1 cellular context compared by ENCODE assay signal in genomic region chr11:69032833-69033232, GRCh38.
TF ChIP-seq lines count a peak whose summit lies in the region.

No MANE protein-coding gene starts in this region.

TF ChIP-seq in SK-N-SH, 30 proteins besides CTCF, POLR2A, EP300 and RAD21 (continued from another document):
- TF ChIP-seq REST (IDR thresholded peaks at IDR 0.05; ENCODE audit: low read depth, low read length) (no peak), RXRA (IDR thresholded peaks at IDR 0.05; ENCODE audit: borderline replicate concordance, low read depth) (no peak), ELF1 (IDR thresholded peaks at IDR 0.05) (no peak), MAX (IDR thresholded peaks at IDR 0.05; ENCODE audit: low read depth) (no peak)
